In genomic region chr9:85940832-85941616, GRCh38 we compare ENCODE assay signal across 8 cellular contexts. TPM values are rescaled to one million over a fixed set of nuclear protein-coding genes. Genes with fewer than 3 reads are reported as not detected.
DNase-seq lines count a peak whose midpoint lies in the region; ATAC-seq, FAIRE-seq and TF ChIP-seq lines count a peak whose summit lies in the region.

Gene NAA35 (plus strand): TSS chr9:85941146. CDS start chr9:85942160, 1,014 bp downstream.

- H3K4me1 Mint-ChIP-seq in activated naive CD8-positive, alpha-beta T cell treated with anti-CD3 and anti-CD28 coated beads, Interleukin-2, amount 50 U/mL, for 24 hours = peaks cover 12% of the 10 kb centered on the region

- peak; percentile 96 for DNase-seq in GM12864 (ENCODE audit: low read depth)
- DNase-seq in NCI-H1417 treated with DMSO at 0.1 percent for 48 hours (lab: John Stamatoyannopoulos, UW) = peak; percentile 99
- DNase-seq in SW480 (ENCODE audit: low spot score) = peak; percentile 96
- DNase-seq in activated naive CD8-positive, alpha-beta T cell treated with anti-CD3 and anti-CD28 coated beads, Interleukin-2, amount 50 U/mL, for 24 hours = peak; percentile 99
- DNase-seq in Right ventricle myocardium inferior (ENCODE audit: missing footprints) = peak; percentile 97
- peak; percentile 98 to 100 (median 99) for DNase-seq in pancreas
- DNase-seq in tibial artery = peak; percentile 96 to 99

- ATAC-seq in HG02763 (IDR thresholded peaks at IDR 0.05; ENCODE audit: unreplicated experiment) (peak; percentile 84), Right ventricle myocardium inferior (peak; percentile 98), pancreas (peak; percentile 93 to 98 (median 93))
- peak; percentile 89 for ATAC-seq in activated naive CD8-positive, alpha-beta T cell treated with anti-CD3 and anti-CD28 coated beads, Interleukin-2, amount 50 U/mL, for 24 hours

- peaks cover 22% of the 10 kb centered on the region for H3K36me3 Mint-ChIP-seq in activated naive CD8-positive, alpha-beta T cell treated with anti-CD3 and anti-CD28 coated beads, Interleukin-2, amount 50 U/mL, for 24 hours (ENCODE audit: low read depth)

- H3K4me3 Mint-ChIP-seq in activated naive CD8-positive, alpha-beta T cell treated with anti-CD3 and anti-CD28 coated beads, Interleukin-2, amount 50 U/mL, for 24 hours = no peak within 1 kb of the TSS

- H3K4me1 ChIP-seq in pancreas (peaks cover 12 to 32% (median 15%) of the 10 kb centered on the region in 3 donors), tibial artery (peaks cover 0 to 44% (median 24%) of the 10 kb centered on the region in 4 donors)

- no peaks in the 10 kb centered on the region for H3K27me3 Mint-ChIP-seq in activated naive CD8-positive, alpha-beta T cell treated with anti-CD3 and anti-CD28 coated beads, Interleukin-2, amount 50 U/mL, for 24 hours

- TF ChIP-seq CTCF in GM12864 (IDR thresholded peaks at IDR 0.05; ENCODE audit: low read depth, low read length, missing control alignments) (no peak), pancreas (IDR thresholded peaks at IDR 0.05) (no peak), tibial artery (IDR thresholded peaks at IDR 0.05) (no peak)

- no peaks in the 10 kb centered on the region for H3K27me3 ChIP-seq in pancreas
- H3K27me3 ChIP-seq in tibial artery = no peaks in the 10 kb centered on the region

- H3K36me3 ChIP-seq in pancreas = no peaks in the 10 kb centered on the region
- no peaks in the 10 kb centered on the region for H3K36me3 ChIP-seq in tibial artery

- H3K9me3 ChIP-seq in pancreas (no peaks in the 10 kb centered on the region), tibial artery (no peaks in the 10 kb centered on the region)

- peak within 1 kb of the TSS; percentile 96 for H3K27ac Mint-ChIP-seq in activated naive CD8-positive, alpha-beta T cell treated with anti-CD3 and anti-CD28 coated beads, Interleukin-2, amount 50 U/mL, for 24 hours

- H3K4me3 ChIP-seq in GM12864 (ENCODE audit: low read depth, low read length) = peak within 1 kb of the TSS; percentile 77
- H3K4me3 ChIP-seq in pancreas = peak within 1 kb of the TSS; percentile 60 to 96 (median 84)
- H3K4me3 ChIP-seq in tibial artery = peak within 1 kb of the TSS; percentile 87 to 99

- intact Hi-C loops in Right ventricle myocardium inferior (cut with DNase I) = loop anchor here (10.0 kb wide), 1 partner anchor 196 kb away; the partner anchor contains the start of gene AGTPBP1
- intact Hi-C loops in pancreas (cut with DNase I) = no loop called here
- intact Hi-C loops in tibial artery (cut with DNase I; ENCODE audit: low total_unique reads) = loop anchor here (10.0 kb wide), 1 partner anchor 344 kb away; the partner anchor contains the start of gene ISCA1

- no peaks in the 10 kb centered on the region for H3K9me3 Mint-ChIP-seq in activated naive CD8-positive, alpha-beta T cell treated with anti-CD3 and anti-CD28 coated beads, Interleukin-2, amount 50 U/mL, for 24 hours

- WGBS in pancreas, 2 donors = 0 to 1% methylated on average over 61 to 93 of the region's 93 CpGs

- peak; percentile 85 for FAIRE-seq in pancreas (lab: Jason Lieb, UNC)

- H3K27ac ChIP-seq in pancreas (peak within 1 kb of the TSS; percentile 86 to 98 (median 90)), tibial artery (peak within 1 kb of the TSS; percentile 90 to 95)

RNA-seq across cellular contexts. Expression of gene NAA35, which starts in this region (rescaled TPM):
- total RNA-seq in Right ventricle myocardium inferior = 16.4 TPM
- 10 to 100 TPM; 10.3 to 13.8 (median 11.5) TPM for total RNA-seq in pancreas
- 1 to 10 TPM; 4.1 to 6.6 TPM for polyA plus RNA-seq in pancreas

Comparison
In these comparisons a context has a peak if more than half of its experiments do, and no peak if none do; other contexts are left out.
1. Peak in every context shown above with its lines: DNase-seq, ATAC-seq, H3K4me3 ChIP-seq and H3K27ac ChIP-seq.
2. intact Hi-C loops: an anchor here in Right ventricle myocardium inferior (10.0 kb wide) and tibial artery (10.0 kb wide); none called in pancreas.